Comparison of ENCODE assay signal across 8 cellular contexts in the genomic region with DNA sequence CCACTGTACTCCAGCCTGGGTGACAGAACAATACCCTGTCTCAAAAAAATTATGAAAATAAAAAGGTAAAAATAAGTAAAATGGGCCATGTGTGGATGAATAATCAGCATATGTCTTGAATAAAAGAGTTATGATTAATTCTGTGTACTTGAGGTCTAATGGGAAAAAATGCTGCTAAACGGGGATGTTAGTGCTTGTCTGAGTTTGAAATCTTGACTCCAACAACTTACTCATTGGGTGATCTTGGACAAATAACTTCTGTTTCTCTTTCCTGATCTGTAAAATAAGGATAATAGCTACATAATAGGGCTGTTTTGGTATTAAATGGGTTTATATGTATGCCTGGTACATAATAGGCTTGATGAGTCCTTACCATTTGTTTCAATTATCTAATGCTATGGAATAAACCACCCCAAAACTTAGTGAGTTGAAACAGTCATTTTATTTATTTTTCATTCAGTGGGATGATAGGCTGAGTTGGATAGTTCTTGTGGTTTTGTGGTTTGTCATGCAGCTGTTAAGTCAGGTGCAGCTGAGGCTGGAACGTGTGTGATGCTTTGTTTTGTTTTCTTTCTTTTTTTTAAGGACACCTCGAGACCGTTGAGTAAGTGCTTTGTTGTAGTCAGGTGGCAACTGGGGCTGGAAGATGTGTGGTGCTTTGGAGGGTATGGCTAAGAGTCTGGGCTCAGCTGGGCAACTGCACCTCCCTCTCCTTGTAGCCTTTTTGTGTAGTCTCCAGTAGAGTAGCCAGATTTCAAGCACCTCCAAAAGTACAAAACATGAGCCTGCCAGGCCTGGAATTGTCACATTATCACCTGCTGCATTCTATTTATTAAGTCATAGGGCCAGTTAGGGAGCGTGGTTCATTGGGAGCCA. TPM values are rescaled to one million over a fixed set of nuclear protein-coding genes. Genes with fewer than 3 reads are reported as not detected.
DNase-seq lines count a peak whose midpoint lies in the region; ATAC-seq and TF ChIP-seq lines count a peak whose summit lies in the region.

No MANE protein-coding gene starts in this region.

- CTCF ChIA-PET in WTC11 (lab: Charles Lee): no interaction called here

- DNase-seq in GF-D8 (lab: John Stamatoyannopoulos, UW): peak; percentile 76
- DNase-seq in KBM-7: peak; percentile 84
- no peak for DNase-seq in WTC11 (ENCODE audit: low spot score)
- DNase-seq in endothelial cell (ENCODE audit: low spot score): no peak
- DNase-seq in stimulated activated effector memory CD8-positive, alpha-beta T cell treated with anti-CD3 and anti-CD28 coated beads, Interleukin-12 subunit alpha, Interleukin-12 subunit beta, amount 100 ng/mL, for 72 hours (ENCODE audit: low spot score in 2 of 2): no peak
- no peak for DNase-seq in GOT3 (lab: John Stamatoyannopoulos, UW)
- no peak for DNase-seq in Ammon's horn (ENCODE audit: low spot score)

- H3K36me3 Mint-ChIP-seq in WTC11 (peaks cover 55% of the 10 kb centered on the region), endothelial cell (ENCODE audit: low read depth, unreplicated experiment) (peaks cover 27% of the 10 kb centered on the region)
- H3K36me3 Mint-ChIP-seq in stimulated activated effector memory CD8-positive, alpha-beta T cell treated with anti-CD3 and anti-CD28 coated beads, Interleukin-12 subunit alpha, Interleukin-12 subunit beta, amount 100 ng/mL, for 72 hours: peaks cover 28% of the 10 kb centered on the region

- in situ Hi-C loops in KBM-7 (cut with MboI; ENCODE audit: low pct_unique_long_range_greater_than_20kb, low sequenced_read_pairs): no loop called here

- H3K27ac Mint-ChIP-seq in WTC11 (peak overlapping the region; percentile 80), endothelial cell (ENCODE audit: unreplicated experiment) (no peak overlapping the region)
- peak overlapping the region; percentile 64 for H3K27ac Mint-ChIP-seq in stimulated activated effector memory CD8-positive, alpha-beta T cell treated with anti-CD3 and anti-CD28 coated beads, Interleukin-12 subunit alpha, Interleukin-12 subunit beta, amount 100 ng/mL, for 72 hours

- TF ChIP-seq CTCF in WTC11 (IDR thresholded peaks at IDR 0.05) (no peak), endothelial cell (IDR thresholded peaks at IDR 0.05; ENCODE audit: unreplicated experiment) (no peak)

- POLR2A ChIA-PET in WTC11 (lab: Charles Lee): no interaction called here

- ATAC-seq in GM21515 (IDR thresholded peaks at IDR 0.05; ENCODE audit: unreplicated experiment) (peak; percentile 53), WTC11 (no peak)
- peak; percentile 73 for ATAC-seq in stimulated activated effector memory CD8-positive, alpha-beta T cell treated with anti-CD3 and anti-CD28 coated beads, Interleukin-12 subunit alpha, Interleukin-12 subunit beta, amount 100 ng/mL, for 72 hours

- H3K9me3 Mint-ChIP-seq in WTC11: peaks cover 16% of the 10 kb centered on the region
- H3K9me3 Mint-ChIP-seq in endothelial cell (ENCODE audit: unreplicated experiment): no peaks in the 10 kb centered on the region
- H3K9me3 Mint-ChIP-seq in stimulated activated effector memory CD8-positive, alpha-beta T cell treated with anti-CD3 and anti-CD28 coated beads, Interleukin-12 subunit alpha, Interleukin-12 subunit beta, amount 100 ng/mL, for 72 hours: peaks cover 3% of the 10 kb centered on the region

- H3K4me1 Mint-ChIP-seq in WTC11 (peaks cover 25% of the 10 kb centered on the region), endothelial cell (ENCODE audit: unreplicated experiment) (peaks cover 6% of the 10 kb centered on the region)
- peaks cover 61% of the 10 kb centered on the region for H3K4me1 Mint-ChIP-seq in stimulated activated effector memory CD8-positive, alpha-beta T cell treated with anti-CD3 and anti-CD28 coated beads, Interleukin-12 subunit alpha, Interleukin-12 subunit beta, amount 100 ng/mL, for 72 hours

- no peak overlapping the region for H3K4me3 Mint-ChIP-seq in WTC11
- H3K4me3 Mint-ChIP-seq in endothelial cell (ENCODE audit: unreplicated experiment): peak overlapping the region; percentile 19
- no peak overlapping the region for H3K4me3 Mint-ChIP-seq in stimulated activated effector memory CD8-positive, alpha-beta T cell treated with anti-CD3 and anti-CD28 coated beads, Interleukin-12 subunit alpha, Interleukin-12 subunit beta, amount 100 ng/mL, for 72 hours

- no peaks in the 10 kb centered on the region for H3K27me3 Mint-ChIP-seq in WTC11 (ENCODE audit: low read depth)
- peaks cover 3% of the 10 kb centered on the region for H3K27me3 Mint-ChIP-seq in endothelial cell (ENCODE audit: unreplicated experiment)

TF ChIP-seq in WTC11, 78 proteins besides CTCF, POLR2A, EP300 and RAD21:
- TF ChIP-seq ZNF671 (CRISPR knock-in tag; IDR thresholded peaks at IDR 0.05): no peak
TF ChIP-seq in WTC11: peak in this region for 0.

RNA-seq across cellular contexts. Expression of gene MDM4, which starts 4.9 kb away (rescaled TPM):
- total RNA-seq in WTC11 (2021) (73.5 to 76.2 TPM (median 74.1 TPM) in 3 replicates), endothelial cell (ENCODE audit: unreplicated experiment) (57.8 TPM)

RNA-seq across cellular contexts. Expression of gene PIK3C2B, which starts 26.5 kb away (rescaled TPM):
- total RNA-seq in WTC11 (2021) (20.8 to 27.7 TPM (median 22.6 TPM) in 3 replicates), endothelial cell (ENCODE audit: unreplicated experiment) (256 TPM)

Comparison
In these comparisons a context has a peak if more than half of its experiments do, and no peak if none do; other contexts are left out.
1. DNase-seq: peak in GF-D8 (single experiment) and KBM-7 (single experiment); none in WTC11 (single experiment), endothelial cell (single experiment), stimulated activated effector memory CD8-positive, alpha-beta T cell treated with anti-CD3 and anti-CD28 coated beads, Interleukin-12 subunit alpha, Interleukin-12 subunit beta, amount 100 ng/mL, for 72 hours (0 of 2), GOT3 (single experiment) and Ammon's horn (single experiment).